8 cellular contexts compared by ENCODE assay signal in genomic region chr5:43555895-43556606, GRCh38. TPM values are rescaled to one million over a fixed set of nuclear protein-coding genes. Genes with fewer than 3 reads are reported as not detected.
DNase-seq lines count a peak whose midpoint lies in the region; ATAC-seq and TF ChIP-seq lines count a peak whose summit lies in the region.

No MANE protein-coding gene starts in this region.

- peak; percentile 23 for DNase-seq in DMS79 treated with DMSO at 0.1 percent for 48 hours (lab: John Stamatoyannopoulos, UW)
- DNase-seq in DMS79 (lab: John Stamatoyannopoulos, UW): no peak
- DNase-seq in NCI-H510A treated with DMSO at 0.1 percent for 48 hours (lab: John Stamatoyannopoulos, UW): peak; percentile 80
- peak in 2 of 3 experiments; percentile 22 to 25 for DNase-seq in activated CD8-positive, alpha-beta memory T cell treated with anti-CD3 and anti-CD28 coated beads for 48 hours (ENCODE audit: low read depth in 2 of 3, low spot score in 2 of 3)
- DNase-seq in epithelial cell of proximal tubule (ENCODE audit: low read depth): no peak
- DNase-seq in mucosa of gallbladder (ENCODE audit: low spot score): peak; percentile 40
- peak; percentile 9 to 20 for DNase-seq in stimulated activated CD8-positive, alpha-beta memory T cell treated with anti-CD3 and anti-CD28 coated beads, Interleukin-4, amount 100 ng/mL, for 4 hours (ENCODE audit: low read depth in 2 of 2, low spot score in 1 of 2)

- H3K4me3 ChIP-seq in epithelial cell of proximal tubule (ENCODE audit: low read depth, low read length): peak overlapping the region; percentile 85

- TF ChIP-seq CTCF in epithelial cell of proximal tubule (conservative IDR thresholded peaks at IDR 0.05; ENCODE audit: low read depth, low read length): peak; percentile 13

- peak; percentile 10 for ATAC-seq in HG03060 (IDR thresholded peaks at IDR 0.05; ENCODE audit: low read depth, unreplicated experiment)

RNA-seq across cellular contexts. Expression of gene PAIP1, which starts 0.8 kb away (rescaled TPM):
- total RNA-seq in epithelial cell of proximal tubule (98.4 and 99.4 TPM in 2 replicates), mucosa of gallbladder (74.9 TPM)

RNA-seq across cellular contexts. Expression of gene C5orf34, which starts 41.1 kb away (rescaled TPM):
- total RNA-seq in epithelial cell of proximal tubule (3.6 and 6.9 TPM in 2 replicates), mucosa of gallbladder (0.69 TPM)

RNA-seq across cellular contexts. Expression of gene NNT, which starts 46.9 kb away (rescaled TPM):
- 32.7 and 36.5 TPM in 2 replicates for total RNA-seq in epithelial cell of proximal tubule
- 107 TPM for total RNA-seq in mucosa of gallbladder

Comparison
In these comparisons a context has a peak if more than half of its experiments do, and no peak if none do; other contexts are left out.
1. DNase-seq: peak in DMS79 treated with DMSO at 0.1 percent for 48 hours (single experiment), NCI-H510A treated with DMSO at 0.1 percent for 48 hours (single experiment), activated CD8-positive, alpha-beta memory T cell treated with anti-CD3 and anti-CD28 coated beads for 48 hours (2 of 3), mucosa of gallbladder (single experiment) and stimulated activated CD8-positive, alpha-beta memory T cell treated with anti-CD3 and anti-CD28 coated beads, Interleukin-4, amount 100 ng/mL, for 4 hours (2 of 2); none in DMS79 (single experiment) and epithelial cell of proximal tubule (single experiment).